Comparison of ENCODE assay signal across 2 cellular contexts in the genomic region with DNA sequence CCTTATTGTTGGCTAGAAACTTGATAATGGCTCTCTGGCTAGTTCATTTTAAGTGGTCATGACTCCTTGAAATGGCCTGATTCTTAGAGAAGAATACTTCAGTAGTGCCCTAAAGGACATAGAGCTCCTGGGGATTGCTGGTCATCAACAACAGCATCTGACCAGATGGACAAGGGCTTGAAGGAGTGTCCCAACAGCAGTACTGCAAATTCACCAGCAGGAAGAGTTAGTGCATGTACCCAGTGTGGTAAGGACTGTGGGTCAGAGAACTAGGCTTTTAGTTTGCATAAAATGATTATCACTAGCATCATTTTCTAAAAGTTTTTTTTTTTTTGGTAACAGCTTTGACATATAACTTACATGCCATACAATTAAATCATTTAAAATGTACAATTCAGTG.
TF ChIP-seq lines count a peak whose summit lies in the region.

No MANE protein-coding gene starts in this region.

TF ChIP-seq in GM23338, 12 proteins besides CTCF, POLR2A, EP300 and RAD21:
- TF ChIP-seq STAT1 (IDR thresholded peaks at IDR 0.05; ENCODE audit: unreplicated experiment), result no peak
- no peak for TF ChIP-seq JUNB (IDR thresholded peaks at IDR 0.05; ENCODE audit: unreplicated experiment)
- no peak for TF ChIP-seq NANOG (IDR thresholded peaks at IDR 0.05; ENCODE audit: borderline replicate concordance)
- TF ChIP-seq ZNF114 (CRISPR knock-in tag; IDR thresholded peaks at IDR 0.05), result no peak
- no peak for TF ChIP-seq EZH2phosphoT487 (IDR thresholded peaks at IDR 0.05; ENCODE audit: unreplicated experiment)
- TF ChIP-seq CREB1 (CRISPR knock-in tag; IDR thresholded peaks at IDR 0.05; ENCODE audit: low read depth), result no peak
- no peak for TF ChIP-seq ZNF462 (CRISPR knock-in tag; IDR thresholded peaks at IDR 0.05)

TF ChIP-seq in H1, 55 proteins besides CTCF, POLR2A, EP300 and RAD21:
- TF ChIP-seq POU5F1 (IDR thresholded peaks at IDR 0.05; ENCODE audit: low read depth, low read length), result no peak
- no peak for TF ChIP-seq JUND (IDR thresholded peaks at IDR 0.05; ENCODE audit: low read length)
- TF ChIP-seq RXRA (IDR thresholded peaks at IDR 0.05; ENCODE audit: insufficient read depth, low read depth, low read length), result no peak
- TF ChIP-seq GTF2F1 (IDR thresholded peaks at IDR 0.05; ENCODE audit: borderline replicate concordance, low read depth, low read length), result no peak
- TF ChIP-seq TBP (IDR thresholded peaks at IDR 0.05; ENCODE audit: low read depth, low read length), result no peak
- no peak for TF ChIP-seq RFX5 (IDR thresholded peaks at IDR 0.05; ENCODE audit: borderline replicate concordance, low read depth, low read length)
- TF ChIP-seq BACH1 (IDR thresholded peaks at IDR 0.05; ENCODE audit: low read length), result no peak
- no peak for TF ChIP-seq TAF7 (optimal IDR thresholded peaks at IDR 0.05; ENCODE audit: borderline replicate concordance, low read depth, low read length)
- TF ChIP-seq SUZ12 (IDR thresholded peaks at IDR 0.05; ENCODE audit: low read length), result no peak
- TF ChIP-seq CTBP2 (IDR thresholded peaks at IDR 0.05; ENCODE audit: borderline replicate concordance, insufficient read depth, insufficient read length, low read length), result no peak
- no peak for TF ChIP-seq HDAC2 (IDR thresholded peaks at IDR 0.05; ENCODE audit: borderline replicate concordance in 1 of 2, low read depth in 2 of 2, low read length in 2 of 2)
- no peak for TF ChIP-seq RNF2 (IDR thresholded peaks at IDR 0.05; ENCODE audit: borderline replicate concordance, low read depth, low read length, missing control alignments, poor library complexity, severe bottlenecking)
- no peak for TF ChIP-seq SIX5 (IDR thresholded peaks at IDR 0.05; ENCODE audit: low read depth, low read length)
- no peak for TF ChIP-seq SIRT6 (IDR thresholded peaks at IDR 0.05; ENCODE audit: low read length)
- no peak for TF ChIP-seq SRF (IDR thresholded peaks at IDR 0.05; ENCODE audit: low read depth, low read length)
- no peak for TF ChIP-seq NANOG (IDR thresholded peaks at IDR 0.05; ENCODE audit: insufficient read depth, low read depth, low read length, poor library complexity, severe bottlenecking)
- no peak for TF ChIP-seq HDAC6 (IDR thresholded peaks at IDR 0.05; ENCODE audit: low read depth, low read length)
- no peak for TF ChIP-seq POLR2AphosphoS5 (IDR thresholded peaks at IDR 0.05; ENCODE audit: low read depth, low read length)
- no peak for TF ChIP-seq ATF2 (IDR thresholded peaks at IDR 0.05; ENCODE audit: low read length)
